ENCODE assay signal across 8 cellular contexts in genomic region chr2:149313512-149313972, GRCh38. TPM values are rescaled to one million over a fixed set of nuclear protein-coding genes. Genes with fewer than 3 reads are reported as not detected.
DNase-seq lines count a peak whose midpoint lies in the region; ATAC-seq and TF ChIP-seq lines count a peak whose summit lies in the region.

No MANE protein-coding gene starts in this region.

- in situ Hi-C loops in SK-MEL-5 (cut with HindIII; ENCODE audit: low pct_unique_long_range_greater_than_20kb, low sequenced_read_pairs) = no loop called here

- H3K4me2 ChIP-seq in parathyroid adenoma (ENCODE audit: low read length) = peak overlapping the region; percentile 62

- H3K27me3 ChIP-seq in parathyroid adenoma (ENCODE audit: control insufficient read depth, insufficient read depth, low read length) = no peaks in the 10 kb centered on the region

- DNase-seq in AG08396 (ENCODE audit: low spot score) (peak; percentile 78), MV-4-11 (lab: John Stamatoyannopoulos, UW) (peak; percentile 14), SK-MEL-5 (ENCODE audit: low read depth, low spot score) (peak; percentile 64), fibroblast of the aortic adventitia (ENCODE audit: low read depth) (peak; percentile 25)
- no peak for DNase-seq in activated naive CD4-positive, alpha-beta T cell (lab: John Stamatoyannopoulos, UW)

- H3K4me1 ChIP-seq in parathyroid adenoma = no peaks in the 10 kb centered on the region

- H2AFZ ChIP-seq in parathyroid adenoma = peak overlapping the region; percentile 51

- H3K9me3 ChIP-seq in parathyroid adenoma (ENCODE audit: control insufficient read depth, low read length) = no peaks in the 10 kb centered on the region

- no peaks in the 10 kb centered on the region for H3K36me3 ChIP-seq in parathyroid adenoma (ENCODE audit: control insufficient read depth, insufficient read depth, low read length)

- TF ChIP-seq CTCF in fibroblast of the aortic adventitia (IDR thresholded peaks at IDR 0.05; ENCODE audit: insufficient read depth, low read length) (peak; percentile 68), parathyroid adenoma (IDR thresholded peaks at IDR 0.05) (peak; percentile 88)

- no peak overlapping the region for H3K9ac ChIP-seq in parathyroid adenoma

- H3K79me2 ChIP-seq in parathyroid adenoma = no peaks in the 10 kb centered on the region

- H3K4me3 ChIP-seq in fibroblast of the aortic adventitia (ENCODE audit: low read depth, low read length) (no peak overlapping the region), parathyroid adenoma (ENCODE audit: low read depth, low read length) (peak overlapping the region; percentile 21)

- ATAC-seq in GM18498 (IDR thresholded peaks at IDR 0.05; ENCODE audit: unreplicated experiment) = peak; percentile 96
- peak; percentile 97 for ATAC-seq in HG02642 (IDR thresholded peaks at IDR 0.05; ENCODE audit: poor library complexity, unreplicated experiment)

- H3K27ac ChIP-seq in parathyroid adenoma = no peak overlapping the region

RNA-seq across cellular contexts. Expression of gene LYPD6, which starts 16.8 kb away (rescaled TPM):
- 0.53 and 0.61 TPM in 2 replicates for total RNA-seq in SK-MEL-5 (2014; rRNA removed; shearing (Covaris generic))
- polyA plus RNA-seq in SK-MEL-5 (2015; cell fraction: cytosol; rRNA removed) = 0.44 and 0.46 TPM in 2 replicates
- polyA plus RNA-seq in SK-MEL-5 (2015; cell fraction: nucleus; rRNA removed) = 0.12 and 0.31 TPM in 2 replicates
- 0.54 TPM in 1 of 2 replicates, not detected in the other for total RNA-seq in fibroblast of the aortic adventitia (ENCODE audit: low replicate concordance)

Comparison
In these comparisons a context has a peak if more than half of its experiments do, and no peak if none do; other contexts are left out.
1. DNase-seq: peak in AG08396 (single experiment), MV-4-11 (single experiment), SK-MEL-5 (single experiment) and fibroblast of the aortic adventitia (single experiment); none in activated naive CD4-positive, alpha-beta T cell (0 of 4).